In genomic region chr22:47205562-47205961, GRCh38 we compare ENCODE assay signal across 20 cellular contexts.
A peak's percentile ranks its signal among the peaks of the same experiment; 100 is the strongest.
DNase-seq lines count a peak whose midpoint lies in the region; ATAC-seq, FAIRE-seq and TF ChIP-seq lines count a peak whose summit lies in the region.
"Had no signal": no experiment of that assay in that cellular context is flagged by ENCODE, and none has a peak within 500 bp of the region (broad histone marks: within the 10 kb centered on the region; RNA-seq: fewer than 3 reads in every experiment).

No MANE protein-coding gene starts in this region.

- TF ChIP-seq CTCF in RWPE2 (IDR thresholded peaks at IDR 0.05; ENCODE audit: poor library complexity, severe bottlenecking) (no peak), kidney (IDR thresholded peaks at IDR 0.05; ENCODE audit: borderline replicate concordance, extremely low read depth, insufficient read depth) (no peak)

- H3K4me1 ChIP-seq in RWPE2 (ENCODE audit: insufficient read depth, poor library complexity, severe bottlenecking) (no peaks in the 10 kb centered on the region), kidney (ENCODE audit: control insufficient read depth in 1 of 2, insufficient read depth in 1 of 2, low read depth in 1 of 2, low read length in 2 of 2) (no peaks in the 10 kb centered on the region), GM23248 (ENCODE audit: insufficient read depth) (no peaks in the 10 kb centered on the region)
- H3K4me1 ChIP-seq: BE2C, HAP-1 had no signal

- in situ Hi-C loops in GM23248 (cut with MboI) = no loop called here

- no peak overlapping the region for H2AFZ ChIP-seq in GM23248

- no peak overlapping the region for H3K4me2 ChIP-seq in GM23248 (ENCODE audit: unreplicated experiment)

- no peak overlapping the region for H3K27ac ChIP-seq in RWPE2 (ENCODE audit: poor library complexity, severe bottlenecking)
- H3K27ac ChIP-seq in kidney (ENCODE audit: low read depth in 2 of 2, low read length in 2 of 2) = no peak overlapping the region
- H3K27ac ChIP-seq in GM23248 = no peak overlapping the region
- H3K27ac ChIP-seq: HL-60, RWPE1 had no signal

- no peaks in the 10 kb centered on the region for H3K9me3 ChIP-seq in RWPE2 (ENCODE audit: severe bottlenecking)
- no peaks in the 10 kb centered on the region for H3K9me3 ChIP-seq in kidney (ENCODE audit: control insufficient read depth in 1 of 2, low read length in 2 of 2)
- no peaks in the 10 kb centered on the region for H3K9me3 ChIP-seq in GM23248 (ENCODE audit: low read depth)
- H3K9me3 ChIP-seq: BE2C, HAP-1 had no signal

- H3K9me2 ChIP-seq in GM23248 (ENCODE audit: insufficient read depth) = no peaks in the 10 kb centered on the region

- H3K9ac ChIP-seq in kidney (ENCODE audit: low read length in 2 of 2) (no peak overlapping the region), GM23248 (no peak overlapping the region)

- H3K27me3 ChIP-seq in RWPE2 (ENCODE audit: insufficient read depth, poor library complexity, severe bottlenecking) (no peaks in the 10 kb centered on the region), GM23248 (replicated peaks; ENCODE audit: insufficient read depth) (no peaks in the 10 kb centered on the region)
- H3K27me3 ChIP-seq: BE2C had no signal

- H3K79me2 ChIP-seq in GM23248 (ENCODE audit: insufficient read depth) = no peaks in the 10 kb centered on the region

- no peaks in the 10 kb centered on the region for H3K36me3 ChIP-seq in RWPE2 (ENCODE audit: low read depth)
- H3K36me3 ChIP-seq in kidney (ENCODE audit: control insufficient read depth in 1 of 2, insufficient read depth in 2 of 2, low read length in 2 of 2) = no peaks in the 10 kb centered on the region
- H3K36me3 ChIP-seq in GM23248 (ENCODE audit: low read depth) = no peaks in the 10 kb centered on the region
- H3K36me3 ChIP-seq: BE2C, HAP-1 had no signal

- DNase-seq in activated CD8-positive, alpha-beta memory T cell treated with anti-CD3 and anti-CD28 coated beads for 24 hours = peak; percentile 47
- DNase-seq in activated CD8-positive, alpha-beta memory T cell treated with anti-CD3 and anti-CD28 coated beads, Interleukin-2, amount 50 U/mL, for 4 hours = no peak
- DNase-seq in RWPE2 (ENCODE audit: low spot score) (peak; percentile 47), kidney (peak; percentile 59), posterior vena cava (ENCODE audit: low spot score) (peak; percentile 66), hippocampal formation (lab: John Stamatoyannopoulos, UW) (no peak), urothelium cell line (ENCODE audit: low spot score) (no peak), GM23248 (no peak)
- DNase-seq: BE2C; CD4-positive, CD25-positive, alpha-beta regulatory T cell; COR-L47; NCI-H1417 treated with DMSO at 0.1 percent for 48 hours; NCI-H187 treated with DMSO at 0.1 percent for 48 hours; NCI-H2227 treated with DMSO at 0.1 percent for 48 hours; NCI-H524 treated with DMSO at 0.1 percent for 48 hours; PC-3 had no signal

- ATAC-seq in RWPE2 (ENCODE audit: low read depth) = no peak
- ATAC-seq: PC-3 had no signal

- FAIRE-seq in kidney (lab: Jason Lieb, UNC) (no peak), urothelium cell line (lab: Jason Lieb, UNC) (no peak)
- FAIRE-seq: G401.6 had no signal

- H3K4me3 ChIP-seq in RWPE2 (ENCODE audit: severe bottlenecking) (no peak overlapping the region), kidney (ENCODE audit: low read length in 2 of 2) (no peak overlapping the region), GM23248 (no peak overlapping the region)
- H3K4me3 ChIP-seq: HAP-1 had no signal

- H3F3A ChIP-seq in GM23248 (ENCODE audit: insufficient read depth) = no peaks in the 10 kb centered on the region

- intact Hi-C loops in kidney (cut with DNase I) (no loop called here), posterior vena cava (cut with DNase I) (no loop called here)

- WGBS in GM23248 (ENCODE audit: low coverage in 1 of 2, low lambda C conversion rate in 2 of 2, missing lambda C conversion rate in 2 of 2), 2 experiments = 57 to 63% methylated on average over 7 to 10 of the region's 10 CpGs

- no peaks in the 10 kb centered on the region for H4K20me1 ChIP-seq in GM23248 (ENCODE audit: insufficient read depth)

Comparison
In these comparisons a context has a peak if more than half of its experiments do, and no peak if none do; other contexts are left out.
1. DNase-seq: peak in activated CD8-positive, alpha-beta memory T cell treated with anti-CD3 and anti-CD28 coated beads for 24 hours (single experiment), RWPE2 (single experiment), kidney (single experiment) and posterior vena cava (single experiment); none in activated CD8-positive, alpha-beta memory T cell treated with anti-CD3 and anti-CD28 coated beads, Interleukin-2, amount 50 U/mL, for 4 hours (single experiment), hippocampal formation (0 of 2), urothelium cell line (single experiment) and GM23248 (single experiment).